Comparison of ENCODE assay signal across 15 cellular contexts in the genomic region with DNA sequence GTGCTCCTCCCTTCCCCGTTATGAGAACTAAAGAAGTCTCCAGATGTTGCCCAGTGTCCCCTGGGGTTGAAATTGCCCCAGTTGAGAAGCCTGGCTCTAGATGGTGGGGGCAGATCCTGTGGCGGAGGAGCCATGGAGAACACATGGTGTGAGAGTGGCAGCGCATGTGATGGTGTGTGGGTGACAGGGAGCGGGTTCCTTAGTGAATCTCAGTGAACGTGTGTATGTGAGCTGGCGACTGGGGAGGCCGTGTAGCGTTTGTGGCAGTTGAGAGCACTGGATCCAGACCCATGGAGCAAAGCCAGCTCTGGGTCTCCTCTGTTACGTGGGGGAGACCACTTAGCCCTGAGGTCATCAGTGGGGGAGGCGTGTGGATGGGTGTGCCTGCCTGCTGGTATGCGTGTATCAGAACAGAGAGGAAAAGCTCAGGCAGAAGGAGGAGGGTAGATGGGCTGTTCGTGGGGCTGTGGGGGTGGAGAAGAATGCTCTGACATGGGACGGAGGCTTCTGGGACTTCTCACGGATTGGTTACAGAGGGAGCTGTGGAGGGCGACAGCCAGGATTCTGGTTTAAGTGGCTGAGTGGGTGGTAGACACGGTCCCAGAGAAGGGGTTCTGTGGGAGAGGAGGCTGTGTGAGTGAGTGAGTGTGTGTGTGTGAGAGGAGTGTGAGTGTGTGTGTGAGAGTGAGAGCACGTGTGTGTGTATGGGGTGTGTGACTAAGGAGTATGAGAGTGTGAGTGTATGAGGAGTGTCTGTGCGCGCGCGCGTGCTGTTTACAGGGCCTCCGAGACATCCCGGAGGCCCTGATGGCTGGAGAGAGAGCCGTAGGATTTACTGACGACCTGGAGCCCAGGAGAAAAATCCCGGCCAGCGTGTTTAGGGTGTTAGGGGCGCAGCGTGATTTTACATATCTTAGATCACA.
A peak's percentile ranks its signal among the peaks of the same experiment; 100 is the strongest.
DNase-seq lines count a peak whose midpoint lies in the region; ATAC-seq and TF ChIP-seq lines count a peak whose summit lies in the region.
"Had no signal": no experiment of that assay in that cellular context is flagged by ENCODE, and none has a peak within 500 bp of the region (broad histone marks: within the 10 kb centered on the region; RNA-seq: fewer than 3 reads in every experiment).

No MANE protein-coding gene starts in this region.

- no peak overlapping the region for H3K4me3 ChIP-seq in right atrium auricular region
- no peak overlapping the region for H3K4me3 ChIP-seq in cardiac fibroblast (replicated peaks in 1 of 2; ENCODE audit: low read depth in 2 of 2, low read length in 2 of 2)
- H3K4me3 ChIP-seq in brain microvascular endothelial cell (ENCODE audit: low read depth, low read length) = no peak overlapping the region

- H3K27me3 Mint-ChIP-seq in mesothelial cell of epicardium (ENCODE audit: low read depth) = no peaks in the 10 kb centered on the region
- H3K27me3 Mint-ChIP-seq in stimulated activated naive B cell treated with anti-CD40 and anti-IgM and Interleukin-4, amounts not matched to agents 10 μg/mL and 1 μg/mL and 100 μg/mL, for 72 hours = no peaks in the 10 kb centered on the region
- H3K27me3 Mint-ChIP-seq: activated naive CD8-positive, alpha-beta T cell treated with anti-CD3 and anti-CD28 coated beads, Interleukin-2, amount 10 ng/mL, durations not matched to agents 7 days and 5 days had no signal

- H3K4me3 Mint-ChIP-seq in mesothelial cell of epicardium = no peak overlapping the region
- H3K4me3 Mint-ChIP-seq in stimulated activated naive B cell treated with anti-CD40 and anti-IgM and Interleukin-4, amounts not matched to agents 10 μg/mL and 1 μg/mL and 100 μg/mL, for 72 hours = no peak overlapping the region
- H3K4me3 Mint-ChIP-seq: activated naive CD8-positive, alpha-beta T cell treated with anti-CD3 and anti-CD28 coated beads, Interleukin-2, amount 10 ng/mL, durations not matched to agents 7 days and 5 days had no signal

- in situ Hi-C loops in brain microvascular endothelial cell (cut with HindIII; ENCODE audit: low pct_ligation_motif_present, low sequenced_read_pairs) = no loop called here

- DNase-seq in Right ventricle myocardium inferior (ENCODE audit: missing footprints) = no peak
- DNase-seq in right atrium auricular region (ENCODE audit: low spot score) = no peak
- DNase-seq in cardiac fibroblast (ENCODE audit: low read depth in 2 of 2) = peak; percentile 28 to 46
- no peak for DNase-seq in mesothelial cell of epicardium (ENCODE audit: low spot score in 2 of 2, unreplicated experiment in 2 of 2)
- DNase-seq in stimulated activated naive B cell treated with anti-CD40 and anti-IgM and Interleukin-4, amounts not matched to agents 10 μg/mL and 1 μg/mL and 100 μg/mL, for 72 hours = no peak
- no peak for DNase-seq in NK-92 (lab: John Stamatoyannopoulos, UW; ENCODE audit: unreplicated experiment)
- DNase-seq in brain microvascular endothelial cell = no peak
- DNase-seq: 8988T; activated naive CD8-positive, alpha-beta T cell treated with anti-CD3 and anti-CD28 coated beads, Interleukin-2, amount 10 ng/mL, durations not matched to agents 7 days and 5 days; NCI-H1092 treated with DMSO at 0.1 percent for 48 hours; NCI-H446; PC-3; small intestine; SW 1271 had no signal

- H3K4me1 ChIP-seq in right atrium auricular region = peaks cover 0 to 13% of the 10 kb centered on the region in 2 donors

- H3K27me3 ChIP-seq in right atrium auricular region = no peaks in the 10 kb centered on the region
- no peaks in the 10 kb centered on the region for H3K27me3 ChIP-seq in brain microvascular endothelial cell (replicated peaks)

- H3K9me3 Mint-ChIP-seq in mesothelial cell of epicardium = no peaks in the 10 kb centered on the region
- no peaks in the 10 kb centered on the region for H3K9me3 Mint-ChIP-seq in stimulated activated naive B cell treated with anti-CD40 and anti-IgM and Interleukin-4, amounts not matched to agents 10 μg/mL and 1 μg/mL and 100 μg/mL, for 72 hours
- H3K9me3 Mint-ChIP-seq: activated naive CD8-positive, alpha-beta T cell treated with anti-CD3 and anti-CD28 coated beads, Interleukin-2, amount 10 ng/mL, durations not matched to agents 7 days and 5 days had no signal

- ATAC-seq in Right ventricle myocardium inferior (peak; percentile 38), GM19463 (IDR thresholded peaks at IDR 0.05; ENCODE audit: unreplicated experiment) (no peak)
- no peak for ATAC-seq in stimulated activated naive B cell treated with anti-CD40 and anti-IgM and Interleukin-4, amounts not matched to agents 10 μg/mL and 1 μg/mL and 100 μg/mL, for 72 hours (replicated peaks)
- ATAC-seq: PC-3 had no signal

- peak overlapping the region; percentile 52 for H3K27ac Mint-ChIP-seq in mesothelial cell of epicardium
- peak overlapping the region; percentile 82 for H3K27ac Mint-ChIP-seq in stimulated activated naive B cell treated with anti-CD40 and anti-IgM and Interleukin-4, amounts not matched to agents 10 μg/mL and 1 μg/mL and 100 μg/mL, for 72 hours
- H3K27ac Mint-ChIP-seq: activated naive CD8-positive, alpha-beta T cell treated with anti-CD3 and anti-CD28 coated beads, Interleukin-2, amount 10 ng/mL, durations not matched to agents 7 days and 5 days had no signal

- no peak for TF ChIP-seq CTCF in right atrium auricular region (IDR thresholded peaks at IDR 0.05)
- TF ChIP-seq CTCF in cardiac fibroblast (IDR thresholded peaks at IDR 0.05; ENCODE audit: low read depth, low read length) = no peak
- TF ChIP-seq CTCF in mesothelial cell of epicardium (IDR thresholded peaks at IDR 0.05; ENCODE audit: unreplicated experiment) = no peak
- TF ChIP-seq CTCF in brain microvascular endothelial cell (IDR thresholded peaks at IDR 0.05; ENCODE audit: low read depth, low read length, missing control alignments) = no peak

- no peaks in the 10 kb centered on the region for H3K36me3 Mint-ChIP-seq in mesothelial cell of epicardium
- peaks cover 31 to 60% of the 10 kb centered on the region in 2 donors for H3K36me3 Mint-ChIP-seq in stimulated activated naive B cell treated with anti-CD40 and anti-IgM and Interleukin-4, amounts not matched to agents 10 μg/mL and 1 μg/mL and 100 μg/mL, for 72 hours
- H3K36me3 Mint-ChIP-seq: activated naive CD8-positive, alpha-beta T cell treated with anti-CD3 and anti-CD28 coated beads, Interleukin-2, amount 10 ng/mL, durations not matched to agents 7 days and 5 days had no signal

- intact Hi-C loops in Right ventricle myocardium inferior (cut with DNase I) = loop anchor here (5.0 kb wide), 1 partner anchor 73 kb away; no protein-coding TSS in a partner anchor

- H3K36me3 ChIP-seq in right atrium auricular region = no peaks in the 10 kb centered on the region
- no peaks in the 10 kb centered on the region for H3K36me3 ChIP-seq in brain microvascular endothelial cell (replicated peaks)

- H3K9me3 ChIP-seq in right atrium auricular region = no peaks in the 10 kb centered on the region

- H3K27ac ChIP-seq in right atrium auricular region (no peak overlapping the region), brain microvascular endothelial cell (no peak overlapping the region)

- peaks cover 12% of the 10 kb centered on the region for H3K4me1 Mint-ChIP-seq in mesothelial cell of epicardium
- H3K4me1 Mint-ChIP-seq in stimulated activated naive B cell treated with anti-CD40 and anti-IgM and Interleukin-4, amounts not matched to agents 10 μg/mL and 1 μg/mL and 100 μg/mL, for 72 hours = peaks cover 37 to 66% of the 10 kb centered on the region in 2 donors
- H3K4me1 Mint-ChIP-seq: activated naive CD8-positive, alpha-beta T cell treated with anti-CD3 and anti-CD28 coated beads, Interleukin-2, amount 10 ng/mL, durations not matched to agents 7 days and 5 days had no signal

Comparison
In these comparisons a context has a peak if more than half of its experiments do, and no peak if none do; other contexts are left out.
1. DNase-seq: peak in cardiac fibroblast (2 of 2); none in Right ventricle myocardium inferior (single experiment), right atrium auricular region (single experiment), mesothelial cell of epicardium (0 of 2), stimulated activated naive B cell treated with anti-CD40 and anti-IgM and Interleukin-4, amounts not matched to agents 10 μg/mL and 1 μg/mL and 100 μg/mL, for 72 hours (single experiment), NK-92 (single experiment) and brain microvascular endothelial cell (single experiment).